8 cellular contexts compared by ENCODE assay signal in genomic region chr2:46229134-46230063, GRCh38.
DNase-seq lines count a peak whose midpoint lies in the region; ATAC-seq lines count a peak whose summit lies in the region.

No MANE protein-coding gene starts in this region.

- H3K9me3 ChIP-seq in ES-I3 (ENCODE audit: control insufficient read depth, insufficient read depth, low read length) = no peaks in the 10 kb centered on the region

- peak overlapping the region; percentile 12; the same call in 1 of the 2 replicates for H3K9ac ChIP-seq in ES-I3 (ENCODE audit: low read depth, low read length)

- no peaks in the 10 kb centered on the region for H3K36me3 ChIP-seq in ES-I3 (ENCODE audit: insufficient read depth, low read length)

- peaks cover 22% of the 10 kb centered on the region for H3K4me1 ChIP-seq in ES-I3 (ENCODE audit: insufficient read depth, low read length)

- peak; percentile 13 for DNase-seq in activated T-helper 9 cell treated with anti-CD3 and anti-CD28 coated beads, Interleukin-2, amount 50 U/mL, for 16 hours (ENCODE audit: low read depth)
- DNase-seq in renal cortical epithelial cell (ENCODE audit: low read depth) (peak; percentile 98), NCI-H1417 treated with DMSO at 0.1 percent for 48 hours (lab: John Stamatoyannopoulos, UW) (no peak), cerebellum (ENCODE audit: low spot score) (no peak)
- DNase-seq in stimulated activated CD4-positive, alpha-beta T cell treated with anti-CD3 and anti-CD28 coated beads, Interleukin-2, amount 100 ng/mL, for 24 hours = no peak

- ATAC-seq in GM19438 (IDR thresholded peaks at IDR 0.05; ENCODE audit: low read depth, unreplicated experiment) (peak; percentile 80), HG03457 (IDR thresholded peaks at IDR 0.05; ENCODE audit: unreplicated experiment) (peak; percentile 61)

Comparison
In these comparisons a context has a peak if more than half of its experiments do, and no peak if none do; other contexts are left out.
1. DNase-seq: peak in activated T-helper 9 cell treated with anti-CD3 and anti-CD28 coated beads, Interleukin-2, amount 50 U/mL, for 16 hours (single experiment) and renal cortical epithelial cell (single experiment); none in NCI-H1417 treated with DMSO at 0.1 percent for 48 hours (single experiment), cerebellum (single experiment) and stimulated activated CD4-positive, alpha-beta T cell treated with anti-CD3 and anti-CD28 coated beads, Interleukin-2, amount 100 ng/mL, for 24 hours (0 of 2).